Comparison of ENCODE assay signal across 10 cellular contexts in the genomic region with DNA sequence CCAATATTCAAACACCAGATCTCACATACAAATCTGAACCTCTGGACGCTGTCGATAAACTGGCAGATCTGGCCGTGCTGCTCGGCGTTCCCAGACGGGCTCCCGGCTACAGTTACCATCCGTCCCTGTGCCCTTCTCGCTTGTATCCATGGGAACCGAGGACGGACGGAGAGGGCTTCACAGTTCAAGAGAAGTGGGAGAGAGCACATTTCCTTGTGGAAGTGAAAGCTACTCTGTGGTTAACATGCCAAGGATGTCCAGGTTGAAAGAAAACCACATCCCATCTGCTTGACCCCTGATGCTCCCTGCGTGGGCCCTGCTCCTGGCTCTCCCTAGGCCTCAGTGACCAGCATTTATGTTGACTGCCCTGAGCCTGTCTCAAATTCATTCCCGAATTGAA. TPM values are rescaled to one million over a fixed set of nuclear protein-coding genes. Genes with fewer than 3 reads are reported as not detected.
DNase-seq lines count a peak whose midpoint lies in the region; ATAC-seq lines count a peak whose summit lies in the region.
"Had no signal": no experiment of that assay in that cellular context is flagged by ENCODE, and none has a peak within 500 bp of the region (broad histone marks: within the 10 kb centered on the region; RNA-seq: fewer than 3 reads in every experiment).

No MANE protein-coding gene starts in this region.

- no peaks in the 10 kb centered on the region for H3K79me2 ChIP-seq in Karpas-422 (ENCODE audit: low read length)

- H3K9ac ChIP-seq in stomach smooth muscle (ENCODE audit: low read length in 2 of 2), result peak overlapping the region; percentile 10 to 68
- no peak overlapping the region for H3K9ac ChIP-seq in Karpas-422 (ENCODE audit: low read length)

- H3K27me3 ChIP-seq in stomach smooth muscle (ENCODE audit: control insufficient read depth in 1 of 2, insufficient read depth in 2 of 2, low read length in 2 of 2) (no peaks in the 10 kb centered on the region), Karpas-422 (ENCODE audit: low read length) (no peaks in the 10 kb centered on the region)

- no peak for ATAC-seq in activated naive CD4-positive, alpha-beta T cell treated with anti-CD3 and anti-CD28 coated beads, Interleukin-2, amount 50 U/mL, for 72 hours
- ATAC-seq: A549 had no signal

- no peak overlapping the region for H3K4me2 ChIP-seq in Karpas-422 (ENCODE audit: low read depth, low read length, poor library complexity, severe bottlenecking)
- H3K4me2 ChIP-seq: A549 had no signal

- peak overlapping the region in 1 of 2 donors; percentile 35 for H3K4me3 ChIP-seq in stomach smooth muscle (ENCODE audit: low read length in 2 of 2)
- no peak overlapping the region for H3K4me3 ChIP-seq in Karpas-422 (ENCODE audit: low read length)
- H3K4me3 ChIP-seq: A549 had no signal

- H3K27ac ChIP-seq in stomach smooth muscle (ENCODE audit: low read length) (peak overlapping the region; percentile 91), Karpas-422 (ENCODE audit: low read length) (no peak overlapping the region)

- peaks cover 91% of the 10 kb centered on the region for H3K4me1 ChIP-seq in stomach smooth muscle (ENCODE audit: control insufficient read depth, insufficient read depth, low read length)
- H3K4me1 ChIP-seq in Karpas-422 (ENCODE audit: low read length), result peaks cover 9% of the 10 kb centered on the region

- no peaks in the 10 kb centered on the region for H4K20me1 ChIP-seq in Karpas-422 (ENCODE audit: insufficient read depth, low read depth, low read length)

- H3K9me2 ChIP-seq in Karpas-422 (replicated peaks; ENCODE audit: insufficient read depth, low read length), result no peaks in the 10 kb centered on the region

- no peaks in the 10 kb centered on the region for H3K9me3 ChIP-seq in stomach smooth muscle (ENCODE audit: control insufficient read depth in 2 of 2, low read length in 2 of 2)
- no peaks in the 10 kb centered on the region for H3K9me3 ChIP-seq in Karpas-422 (ENCODE audit: low read length)
- H3K9me3 ChIP-seq: A549 had no signal

- H3K36me3 ChIP-seq in stomach smooth muscle (ENCODE audit: control insufficient read depth in 2 of 2, insufficient read depth in 2 of 2, low read length in 2 of 2), result peaks cover 12 to 16% of the 10 kb centered on the region in 2 donors
- no peaks in the 10 kb centered on the region; the same call in 1 of the 2 replicates for H3K36me3 ChIP-seq in Karpas-422 (ENCODE audit: insufficient read depth, low read length)

- DNase-seq in SHP77 (lab: John Stamatoyannopoulos, UW), result peak; percentile 38 to 39
- no peak for DNase-seq in SHP77 treated with DMSO at 0.1 percent for 48 hours (lab: John Stamatoyannopoulos, UW)
- DNase-seq in activated naive CD4-positive, alpha-beta T cell treated with anti-CD3 and anti-CD28 coated beads, Interleukin-2, amount 50 U/mL, for 72 hours (ENCODE audit: low spot score in 2 of 2), result no peak
- DNase-seq in iris pigment epithelial cell (ENCODE audit: low read depth), result peak; percentile 67
- DNase-seq in Karpas-422, result no peak
- DNase-seq in central memory CD4-positive, alpha-beta T cell, result no peak
- DNase-seq in NCI-H1694 treated with DMSO at 0.1 percent for 48 hours (lab: John Stamatoyannopoulos, UW), result no peak
- DNase-seq: activated CD4-positive, alpha-beta T cell treated with anti-CD3 and anti-CD28 coated beads, Interleukin-2, amount 50 U/mL, for 48 hours had no signal

- H3K36me3 Mint-ChIP-seq in activated naive CD4-positive, alpha-beta T cell treated with anti-CD3 and anti-CD28 coated beads, Interleukin-2, amount 50 U/mL, for 72 hours, result peaks cover 0 to 19% of the 10 kb centered on the region in 2 donors

- no peak overlapping the region for H2AFZ ChIP-seq in Karpas-422 (ENCODE audit: low read length)

- H3K27ac Mint-ChIP-seq in activated naive CD4-positive, alpha-beta T cell treated with anti-CD3 and anti-CD28 coated beads, Interleukin-2, amount 50 U/mL, for 72 hours, result peak overlapping the region; percentile 89 to 96

- no peaks in the 10 kb centered on the region for H3K9me3 Mint-ChIP-seq in activated naive CD4-positive, alpha-beta T cell treated with anti-CD3 and anti-CD28 coated beads, Interleukin-2, amount 50 U/mL, for 72 hours

RNA-seq across cellular contexts. Expression of a gene that starts 6.3 kb away (rescaled TPM):
- total RNA-seq in activated naive CD4-positive, alpha-beta T cell treated with anti-CD3 and anti-CD28 coated beads, Interleukin-2, amount 50 U/mL, for 72 hours, result 10 to 100 TPM in 1 of 2 donors, 1 to 10 TPM in 1; 5.5 to 20.2 TPM
- total RNA-seq in Karpas-422 (2014; rRNA removed; shearing (Covaris generic); ENCODE audit: low replicate concordance), result 29.1 and 72.7 TPM in 2 replicates

RNA-seq across cellular contexts. Expression of a gene that starts 17.6 kb away (rescaled TPM):
- total RNA-seq in activated naive CD4-positive, alpha-beta T cell treated with anti-CD3 and anti-CD28 coated beads, Interleukin-2, amount 50 U/mL, for 72 hours, result 10 to 100 TPM; 44.6 to 47.5 TPM
- total RNA-seq in Karpas-422 (2014; rRNA removed; shearing (Covaris generic); ENCODE audit: low replicate concordance), result 53.6 and 138 TPM in 2 replicates

RNA-seq across cellular contexts. Expression of a gene that starts 29.9 kb away (rescaled TPM):
- total RNA-seq in activated naive CD4-positive, alpha-beta T cell treated with anti-CD3 and anti-CD28 coated beads, Interleukin-2, amount 50 U/mL, for 72 hours, result 10 to 100 TPM in 1 of 2 donors, 1 to 10 TPM in 1; 1.8 to 14.9 TPM
- 138 and 188 TPM in 2 replicates for total RNA-seq in Karpas-422 (2014; rRNA removed; shearing (Covaris generic); ENCODE audit: low replicate concordance)

RNA-seq across cellular contexts. Expression of a gene that starts 33.2 kb away (rescaled TPM):
- total RNA-seq in activated naive CD4-positive, alpha-beta T cell treated with anti-CD3 and anti-CD28 coated beads, Interleukin-2, amount 50 U/mL, for 72 hours, result 10 to 100 TPM in 1 of 2 donors, 1 to 10 TPM in 1; 4.1 to 11.4 TPM
- total RNA-seq in Karpas-422 (2014; rRNA removed; shearing (Covaris generic); ENCODE audit: low replicate concordance), result 26.8 and 59.4 TPM in 2 replicates

RNA-seq across cellular contexts. Expression of a gene that starts 37.0 kb away (rescaled TPM):
- total RNA-seq in activated naive CD4-positive, alpha-beta T cell treated with anti-CD3 and anti-CD28 coated beads, Interleukin-2, amount 50 U/mL, for 72 hours, result 100 to 1,000 TPM in 1 of 2 donors, 10 to 100 TPM in 1; 70.1 to 230 TPM
- total RNA-seq in Karpas-422 (2014; rRNA removed; shearing (Covaris generic); ENCODE audit: low replicate concordance), result 104 and 195 TPM in 2 replicates

Comparison
In these comparisons a context has a peak if more than half of its experiments do, and no peak if none do; other contexts are left out.
1. DNase-seq: peak in SHP77 (2 of 2) and iris pigment epithelial cell (single experiment); none in SHP77 treated with DMSO at 0.1 percent for 48 hours (single experiment), activated naive CD4-positive, alpha-beta T cell treated with anti-CD3 and anti-CD28 coated beads, Interleukin-2, amount 50 U/mL, for 72 hours (0 of 2), Karpas-422 (single experiment), central memory CD4-positive, alpha-beta T cell (single experiment) and NCI-H1694 treated with DMSO at 0.1 percent for 48 hours (single experiment).